20 cellular contexts compared by ENCODE assay signal in the genomic region with DNA sequence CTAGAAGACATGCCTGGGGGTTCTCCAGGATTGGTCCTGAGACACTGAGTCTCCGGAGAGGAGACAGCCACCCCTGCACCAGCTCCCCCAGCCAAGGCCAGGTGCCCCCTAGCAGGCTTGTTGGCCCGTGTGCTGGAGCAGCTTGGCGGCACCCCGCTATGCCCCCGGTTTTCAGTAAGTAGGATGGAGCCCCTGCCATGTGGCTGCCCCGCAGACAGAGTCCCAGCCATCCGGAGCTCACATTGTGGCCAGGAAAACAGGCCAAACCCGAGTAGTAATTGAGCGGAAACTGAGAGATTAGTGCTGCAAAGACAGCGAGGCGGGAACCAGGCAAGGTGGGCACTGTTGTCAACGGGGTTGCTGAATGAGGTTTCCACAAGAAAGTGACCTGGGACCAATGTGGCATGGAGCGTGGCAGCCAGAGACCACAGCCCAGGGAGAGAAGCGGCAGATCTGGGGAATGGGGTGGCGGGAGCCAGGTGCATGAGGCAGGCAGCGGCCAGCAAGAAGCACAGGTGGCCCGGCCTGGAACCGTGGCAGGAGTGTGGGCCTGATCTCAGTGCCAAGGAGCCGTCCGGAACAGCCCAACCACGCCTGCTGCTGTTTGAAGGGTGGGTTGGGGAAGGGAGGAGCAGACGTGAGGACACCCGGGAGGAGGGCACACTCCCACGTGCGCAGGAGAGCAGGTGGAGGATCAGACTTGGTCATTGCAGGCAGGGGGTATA.
DNase-seq lines count a peak whose midpoint lies in the region; ATAC-seq, FAIRE-seq and TF ChIP-seq lines count a peak whose summit lies in the region.
"Had no signal": no experiment of that assay in that cellular context is flagged by ENCODE, and none has a peak within 500 bp of the region (broad histone marks: within the 10 kb centered on the region; RNA-seq: fewer than 3 reads in every experiment).

No MANE protein-coding gene starts in this region.

- H3K79me2 ChIP-seq in neural progenitor cell (ENCODE audit: low read depth) = no peaks in the 10 kb centered on the region

- H3K9me3 Mint-ChIP-seq in neural progenitor cell = no peaks in the 10 kb centered on the region
- peaks cover 0 to 1% (median 0%) of the 10 kb centered on the region in 11 donors for H3K9me3 Mint-ChIP-seq in naive thymus-derived CD4-positive, alpha-beta T cell
- H3K9me3 Mint-ChIP-seq: CD4-positive, alpha-beta memory T cell; HFFc6 had no signal

- no peaks in the 10 kb centered on the region for H4K20me1 ChIP-seq in neural progenitor cell (ENCODE audit: low read depth)

- H3K4me1 Mint-ChIP-seq in neural progenitor cell = peaks cover 18% of the 10 kb centered on the region
- H3K4me1 Mint-ChIP-seq in naive thymus-derived CD4-positive, alpha-beta T cell = no peaks in the 10 kb centered on the region
- H3K4me1 Mint-ChIP-seq: CD4-positive, alpha-beta memory T cell had no signal

- H3K9me3 ChIP-seq in neural progenitor cell (ENCODE audit: low read depth) (no peaks in the 10 kb centered on the region), pancreas (no peaks in the 10 kb centered on the region)
- H3K9me3 ChIP-seq in naive thymus-derived CD4-positive, alpha-beta T cell (ENCODE audit: control insufficient read depth in 2 of 3, low read length in 3 of 3) = no peaks in the 10 kb centered on the region
- H3K9me3 ChIP-seq: BE2C had no signal

- peaks cover 8% of the 10 kb centered on the region for H3F3A ChIP-seq in neural progenitor cell (ENCODE audit: low read depth)

- CTCF ChIA-PET in naive thymus-derived CD4-positive, alpha-beta T cell (lab: Charles Lee) = interaction anchor here (0.6 kb wide), 1 partner anchor 268 kb away, joined by 3 read pairs; no protein-coding TSS in a partner anchor

- H3K4me2 ChIP-seq in neural progenitor cell = no peak overlapping the region

- no peak for ATAC-seq in pancreas
- ATAC-seq in naive thymus-derived CD4-positive, alpha-beta T cell = no peak

- POLR2A ChIA-PET in naive thymus-derived CD4-positive, alpha-beta T cell (lab: Charles Lee) = no interaction called here

- 68 to 76% methylated on average over 25 of the region's 25 CpGs for WGBS in pancreas, 2 donors

- H3K9ac ChIP-seq in neural progenitor cell = peak overlapping the region; percentile 1

- H3K27me3 ChIP-seq in neural progenitor cell (no peaks in the 10 kb centered on the region), pancreas (no peaks in the 10 kb centered on the region)
- no peaks in the 10 kb centered on the region for H3K27me3 ChIP-seq in naive thymus-derived CD4-positive, alpha-beta T cell (ENCODE audit: control insufficient read depth in 2 of 2, insufficient read depth in 2 of 2, low read length in 2 of 2)
- H3K27me3 ChIP-seq: BE2C had no signal

- no peak overlapping the region for H2AFZ ChIP-seq in neural progenitor cell (replicated peaks)

- no peak for TF ChIP-seq CTCF in neural progenitor cell (IDR thresholded peaks at IDR 0.05)
- no peak for TF ChIP-seq CTCF in pancreas (IDR thresholded peaks at IDR 0.05)

- no peak overlapping the region for H3K27ac ChIP-seq in neural progenitor cell
- no peak overlapping the region for H3K27ac ChIP-seq in pancreas
- no peak overlapping the region for H3K27ac ChIP-seq in naive thymus-derived CD4-positive, alpha-beta T cell (ENCODE audit: low read depth, low read length)
- H3K27ac ChIP-seq: C4-2B had no signal

- DNase-seq in COR-L47 (lab: John Stamatoyannopoulos, UW) (peak; percentile 26), cerebellar cortex (ENCODE audit: low spot score) (peak; percentile 87), neural progenitor cell (ENCODE audit: low spot score) (no peak), HK-2 (ENCODE audit: unreplicated experiment) (no peak), pancreas (no peak)
- peak; percentile 27 for DNase-seq in Jurkat, Clone E6-1 (ENCODE audit: low read depth, low spot score)
- no peak for DNase-seq in naive thymus-derived CD4-positive, alpha-beta T cell
- DNase-seq: BE2C; CD4-positive, alpha-beta memory T cell; DMS153; DMS79 treated with DMSO at 0.1 percent for 48 hours; EL; GDM1; GOT3; HCEC 1CT; HFFc6 had no signal

- H3K4me3 ChIP-seq in Jurkat, Clone E6-1 (ENCODE audit: low read length) = no peak overlapping the region
- no peak overlapping the region for H3K4me3 ChIP-seq in neural progenitor cell
- H3K4me3 ChIP-seq in pancreas = no peak overlapping the region
- H3K4me3 ChIP-seq in naive thymus-derived CD4-positive, alpha-beta T cell (ENCODE audit: low read length) = no peak overlapping the region

- no peaks in the 10 kb centered on the region for H3K4me1 ChIP-seq in neural progenitor cell
- H3K4me1 ChIP-seq in pancreas = no peaks in the 10 kb centered on the region
- H3K4me1 ChIP-seq in naive thymus-derived CD4-positive, alpha-beta T cell (ENCODE audit: control insufficient read depth in 2 of 2, insufficient read depth in 2 of 2, low read length in 2 of 2) = no peaks in the 10 kb centered on the region

- no peaks in the 10 kb centered on the region for H3K36me3 Mint-ChIP-seq in neural progenitor cell
- H3K36me3 Mint-ChIP-seq in naive thymus-derived CD4-positive, alpha-beta T cell = no peaks in the 10 kb centered on the region
- H3K36me3 Mint-ChIP-seq: CD4-positive, alpha-beta memory T cell had no signal

- H3K36me3 ChIP-seq in neural progenitor cell (no peaks in the 10 kb centered on the region), pancreas (no peaks in the 10 kb centered on the region)
- no peaks in the 10 kb centered on the region for H3K36me3 ChIP-seq in naive thymus-derived CD4-positive, alpha-beta T cell (ENCODE audit: control insufficient read depth in 2 of 3, insufficient read depth in 3 of 3, low read length in 3 of 3)
- H3K36me3 ChIP-seq: BE2C had no signal

- intact Hi-C loops in pancreas (cut with DNase I) = no loop called here
- intact Hi-C loops in naive thymus-derived CD4-positive, alpha-beta T cell (cut with micrococcal nuclease) = no loop called here

- peak overlapping the region; percentile 17 for H3K27ac Mint-ChIP-seq in neural progenitor cell
- H3K27ac Mint-ChIP-seq in naive thymus-derived CD4-positive, alpha-beta T cell = no peak overlapping the region
- H3K27ac Mint-ChIP-seq: CD4-positive, alpha-beta memory T cell; HFFc6 had no signal

- H3K27me3 Mint-ChIP-seq in neural progenitor cell (ENCODE audit: insufficient read depth, low read depth) = peaks cover 3% of the 10 kb centered on the region
- H3K27me3 Mint-ChIP-seq in naive thymus-derived CD4-positive, alpha-beta T cell = peaks cover 0 to 49% (median 23%) of the 10 kb centered on the region in 5 donors

- FAIRE-seq in pancreas (lab: Jason Lieb, UNC) = no peak
- FAIRE-seq: A204.1, D721Med, GM12892 had no signal

- H3K4me3 Mint-ChIP-seq in neural progenitor cell = peak overlapping the region; percentile 50
- H3K4me3 Mint-ChIP-seq in naive thymus-derived CD4-positive, alpha-beta T cell = no peak overlapping the region
- H3K4me3 Mint-ChIP-seq: CD4-positive, alpha-beta memory T cell; HFFc6 had no signal

Comparison
In these comparisons a context has a peak if more than half of its experiments do, and no peak if none do; other contexts are left out.
1. DNase-seq: peak in COR-L47 (single experiment), Jurkat, Clone E6-1 (single experiment) and cerebellar cortex (single experiment); none in neural progenitor cell (single experiment), HK-2 (single experiment), pancreas (0 of 6) and naive thymus-derived CD4-positive, alpha-beta T cell (0 of 9).